Comparison of ENCODE assay signal across 1 cellular context in the genomic region with DNA sequence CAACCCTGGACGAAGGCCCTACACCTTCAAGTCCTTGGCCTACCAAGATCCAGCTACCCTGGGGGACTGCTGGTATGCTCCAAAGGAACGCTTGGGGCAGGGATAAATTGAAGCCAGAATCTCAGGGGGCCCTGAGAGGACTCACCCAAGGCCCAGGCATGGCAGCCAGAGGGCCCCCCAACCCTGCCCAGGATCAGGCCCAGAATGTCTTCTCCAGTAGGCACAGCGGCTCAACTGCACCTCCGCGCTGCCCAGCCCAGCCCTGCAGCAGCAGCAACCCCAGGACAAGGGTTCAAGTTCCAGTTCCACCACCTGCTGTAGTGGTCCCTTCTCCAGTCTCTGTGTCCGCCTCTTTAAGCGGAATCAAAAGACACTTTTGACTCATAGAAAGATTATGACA.
TF ChIP-seq lines count a peak whose summit lies in the region.

No MANE protein-coding gene starts in this region.

TF ChIP-seq in IMR-90, 13 proteins besides CTCF, POLR2A, EP300 and RAD21 (continued from another document):
- no peak for TF ChIP-seq BHLHE40 (IDR thresholded peaks at IDR 0.05; ENCODE audit: low read depth, low read length)
- no peak for TF ChIP-seq CHD1 (IDR thresholded peaks at IDR 0.05; ENCODE audit: low read depth, low read length)
- TF ChIP-seq SMC3 (IDR thresholded peaks at IDR 0.05; ENCODE audit: low read depth, low read length), result no peak
- TF ChIP-seq, protein P1, sequence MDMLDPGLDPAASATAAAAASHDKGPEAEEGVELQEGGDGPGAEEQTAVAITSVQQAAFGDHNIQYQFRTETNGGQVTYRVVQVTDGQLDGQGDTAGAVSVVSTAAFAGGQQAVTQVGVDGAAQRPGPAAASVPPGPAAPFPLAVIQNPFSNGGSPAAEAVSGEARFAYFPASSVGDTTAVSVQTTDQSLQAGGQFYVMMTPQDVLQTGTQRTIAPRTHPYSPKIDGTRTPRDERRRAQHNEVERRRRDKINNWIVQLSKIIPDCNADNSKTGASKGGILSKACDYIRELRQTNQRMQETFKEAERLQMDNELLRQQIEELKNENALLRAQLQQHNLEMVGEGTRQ (IDR thresholded peaks at IDR 0.05; ENCODE audit: low read depth, low read length), result no peak
- no peak for TF ChIP-seq CEBPB (IDR thresholded peaks at IDR 0.05; ENCODE audit: low read depth, low read length)
- no peak for TF ChIP-seq MAFK (IDR thresholded peaks at IDR 0.05; ENCODE audit: low read depth, low read length)
- no peak for TF ChIP-seq MAZ (IDR thresholded peaks at IDR 0.05; ENCODE audit: borderline replicate concordance, low read depth, low read length)
- no peak for TF ChIP-seq RFX5 (IDR thresholded peaks at IDR 0.05; ENCODE audit: low read depth, low read length)
- no peak for TF ChIP-seq FOS (IDR thresholded peaks at IDR 0.05; ENCODE audit: low read depth, low read length)
- TF ChIP-seq NFE2L2 (IDR thresholded peaks at IDR 0.05; ENCODE audit: low read depth, low read length), result no peak
- TF ChIP-seq ELK1 (IDR thresholded peaks at IDR 0.05; ENCODE audit: borderline replicate concordance, low read depth, low read length), result no peak
- TF ChIP-seq MXI1 (IDR thresholded peaks at IDR 0.05; ENCODE audit: borderline replicate concordance, low read depth, low read length), result no peak
